26 cellular contexts compared by ENCODE assay signal in genomic region chr11:64568584-64569140, GRCh38. TPM values are rescaled to one million over a fixed set of nuclear protein-coding genes. Genes with fewer than 3 reads are reported as not detected.
A peak's percentile ranks its signal among the peaks of the same experiment; 100 is the strongest.
DNase-seq lines count a peak whose midpoint lies in the region; ATAC-seq, FAIRE-seq and TF ChIP-seq lines count a peak whose summit lies in the region.
"Had no signal": no experiment of that assay in that cellular context is flagged by ENCODE, and none has a peak within 500 bp of the region (broad histone marks: within the 10 kb centered on the region; RNA-seq: fewer than 3 reads in every experiment).

No MANE protein-coding gene starts in this region.

- DNase-seq in ELF-1 (ENCODE audit: low read depth, low spot score) (peak; percentile 55), RWPE2 (ENCODE audit: low spot score) (peak; percentile 26), kidney (peak; percentile 3), suprapubic skin (ENCODE audit: low spot score in 2 of 2) (peak; percentile 10 to 66), small intestine (no peak)
- DNase-seq in activated CD4-positive, CD25-positive, alpha-beta regulatory T cell (lab: John Stamatoyannopoulos, UW) = no peak
- DNase-seq: Calu3; CD8-positive, alpha-beta memory T cell; DMS79 treated with DMSO at 0.1 percent for 48 hours; GM23248; HCEC 1CT; NCI-H1092; NCI-H1417 treated with DMSO at 0.1 percent for 48 hours; NCI-H2081; NCI-H2227 treated with DMSO at 0.1 percent for 48 hours; NCI-H526 treated with DMSO at 0.1 percent for 48 hours; SIG-M5; SW 1271 had no signal

- H3K27ac ChIP-seq in RWPE2 (ENCODE audit: poor library complexity, severe bottlenecking) = no peak overlapping the region
- H3K27ac ChIP-seq in kidney (ENCODE audit: low read depth in 2 of 2, low read length in 2 of 2) = no peak overlapping the region
- H3K27ac ChIP-seq in suprapubic skin = no peak overlapping the region
- no peak overlapping the region for H3K27ac ChIP-seq in small intestine (ENCODE audit: low read depth in 1 of 2, low read length in 1 of 2)
- H3K27ac ChIP-seq: GM23248, SK-N-MC had no signal

- no peak overlapping the region for H3K4me3 ChIP-seq in RWPE2 (ENCODE audit: severe bottlenecking)
- no peak overlapping the region for H3K4me3 ChIP-seq in kidney (ENCODE audit: low read length in 2 of 2)
- H3K4me3 ChIP-seq in suprapubic skin = no peak overlapping the region
- no peak overlapping the region for H3K4me3 ChIP-seq in small intestine (ENCODE audit: low read depth in 1 of 2, low read length in 2 of 2)
- H3K4me3 ChIP-seq: GM23248, SK-N-MC had no signal

- H3K36me3 ChIP-seq in RWPE2 (ENCODE audit: low read depth) = no peaks in the 10 kb centered on the region
- H3K36me3 ChIP-seq in kidney (ENCODE audit: control insufficient read depth in 1 of 2, insufficient read depth in 2 of 2, low read length in 2 of 2) = peaks cover 0 to 3% of the 10 kb centered on the region in 2 donors
- H3K36me3 ChIP-seq in suprapubic skin = no peaks in the 10 kb centered on the region
- no peaks in the 10 kb centered on the region for H3K36me3 ChIP-seq in small intestine (ENCODE audit: control insufficient read depth in 2 of 2, insufficient read depth in 2 of 2, low read length in 2 of 2)

- H3K27me3 ChIP-seq in RWPE2 (ENCODE audit: insufficient read depth, poor library complexity, severe bottlenecking) = no peaks in the 10 kb centered on the region
- no peaks in the 10 kb centered on the region for H3K27me3 ChIP-seq in suprapubic skin
- no peaks in the 10 kb centered on the region for H3K27me3 ChIP-seq in small intestine (ENCODE audit: control insufficient read depth in 2 of 2, insufficient read depth in 2 of 2, low read length in 2 of 2)

- TF ChIP-seq POLR2A in suprapubic skin (IDR thresholded peaks at IDR 0.05) = no peak

- TF ChIP-seq CTCF in RWPE2 (IDR thresholded peaks at IDR 0.05; ENCODE audit: poor library complexity, severe bottlenecking) (no peak), kidney (IDR thresholded peaks at IDR 0.05; ENCODE audit: borderline replicate concordance, extremely low read depth, insufficient read depth) (no peak), suprapubic skin (IDR thresholded peaks at IDR 0.05) (no peak)

- 57% methylated on average over 6 of the region's 8 CpGs for WGBS in suprapubic skin
- 84 to 87% (median 87%) methylated on average over 8 of the region's 8 CpGs for WGBS in small intestine, 3 donors

- intact Hi-C loops in kidney (cut with DNase I) = no loop called here

- TF ChIP-seq EP300 in suprapubic skin (IDR thresholded peaks at IDR 0.05) = no peak

- H3K9me3 ChIP-seq in RWPE2 (ENCODE audit: severe bottlenecking) = no peaks in the 10 kb centered on the region
- no peaks in the 10 kb centered on the region for H3K9me3 ChIP-seq in kidney (ENCODE audit: control insufficient read depth in 1 of 2, low read length in 2 of 2)
- H3K9me3 ChIP-seq in suprapubic skin = no peaks in the 10 kb centered on the region
- no peaks in the 10 kb centered on the region for H3K9me3 ChIP-seq in small intestine (ENCODE audit: control insufficient read depth, low read depth)

- H3K9ac ChIP-seq in kidney (ENCODE audit: low read length in 2 of 2) = no peak overlapping the region
- H3K9ac ChIP-seq: GM23248 had no signal

- no peak for ATAC-seq in RWPE2 (ENCODE audit: low read depth)
- ATAC-seq in GM19035 (IDR thresholded peaks at IDR 0.05; ENCODE audit: unreplicated experiment) = no peak
- ATAC-seq: Panc1 had no signal

- FAIRE-seq in kidney (lab: Jason Lieb, UNC) (no peak), small intestine (lab: Jason Lieb, UNC) (no peak)
- FAIRE-seq: A204.1 had no signal

- peaks cover 13% of the 10 kb centered on the region for H3K4me1 ChIP-seq in RWPE2 (ENCODE audit: insufficient read depth, poor library complexity, severe bottlenecking)
- H3K4me1 ChIP-seq in kidney (ENCODE audit: control insufficient read depth in 1 of 2, insufficient read depth in 1 of 2, low read depth in 1 of 2, low read length in 2 of 2) = no peaks in the 10 kb centered on the region
- peaks cover 15% of the 10 kb centered on the region for H3K4me1 ChIP-seq in suprapubic skin
- H3K4me1 ChIP-seq in small intestine (ENCODE audit: control insufficient read depth in 2 of 2, insufficient read depth in 1 of 2, low read depth in 1 of 2, low read length in 1 of 2) = no peaks in the 10 kb centered on the region

RNA-seq across cellular contexts. Expression of gene SLC22A11, which starts 12.9 kb away (rescaled TPM):
- 9.4 TPM for total RNA-seq in kidney
- 105 TPM for polyA plus RNA-seq in kidney (ENCODE audit: insufficient read depth, low read depth, low replicate concordance)
- total RNA-seq in suprapubic skin = not detected
- polyA plus RNA-seq in small intestine = under 1 TPM in 1 of 3 donors, not detected in 2; 0.07 TPM
- total RNA-seq: Calu3; CD8-positive, alpha-beta memory T cell; GM23248 had no signal
- polyA plus RNA-seq: AG04450; CD8-positive, alpha-beta memory T cell; GM23248 had no signal

RNA-seq across cellular contexts. Expression of gene SLC22A12, which starts 22.4 kb away (rescaled TPM):
- 5.3 TPM for total RNA-seq in kidney
- polyA plus RNA-seq in kidney (ENCODE audit: insufficient read depth, low read depth, low replicate concordance) = 85.9 TPM
- not detected for total RNA-seq in suprapubic skin
- not detected for polyA plus RNA-seq in small intestine
- total RNA-seq: Calu3; CD8-positive, alpha-beta memory T cell; GM23248; HT-29; NCI-H460; OCI-LY7 had no signal
- polyA plus RNA-seq: AG04450; CD8-positive, alpha-beta memory T cell; GM23248 had no signal

Comparison
In these comparisons a context has a peak if more than half of its experiments do, and no peak if none do; other contexts are left out.
1. DNase-seq: peak in ELF-1 (single experiment), RWPE2 (single experiment), kidney (single experiment) and suprapubic skin (2 of 2); none in small intestine (single experiment) and activated CD4-positive, CD25-positive, alpha-beta regulatory T cell (0 of 4).
2. RNA of gene SLC22A11, which starts 12.9 kb away (total RNA-seq): 9.4 TPM in kidney (single experiment); not detected in suprapubic skin; every median in the first group is over 10 times any median in the second.